7 cellular contexts compared by ENCODE assay signal in the genomic region with DNA sequence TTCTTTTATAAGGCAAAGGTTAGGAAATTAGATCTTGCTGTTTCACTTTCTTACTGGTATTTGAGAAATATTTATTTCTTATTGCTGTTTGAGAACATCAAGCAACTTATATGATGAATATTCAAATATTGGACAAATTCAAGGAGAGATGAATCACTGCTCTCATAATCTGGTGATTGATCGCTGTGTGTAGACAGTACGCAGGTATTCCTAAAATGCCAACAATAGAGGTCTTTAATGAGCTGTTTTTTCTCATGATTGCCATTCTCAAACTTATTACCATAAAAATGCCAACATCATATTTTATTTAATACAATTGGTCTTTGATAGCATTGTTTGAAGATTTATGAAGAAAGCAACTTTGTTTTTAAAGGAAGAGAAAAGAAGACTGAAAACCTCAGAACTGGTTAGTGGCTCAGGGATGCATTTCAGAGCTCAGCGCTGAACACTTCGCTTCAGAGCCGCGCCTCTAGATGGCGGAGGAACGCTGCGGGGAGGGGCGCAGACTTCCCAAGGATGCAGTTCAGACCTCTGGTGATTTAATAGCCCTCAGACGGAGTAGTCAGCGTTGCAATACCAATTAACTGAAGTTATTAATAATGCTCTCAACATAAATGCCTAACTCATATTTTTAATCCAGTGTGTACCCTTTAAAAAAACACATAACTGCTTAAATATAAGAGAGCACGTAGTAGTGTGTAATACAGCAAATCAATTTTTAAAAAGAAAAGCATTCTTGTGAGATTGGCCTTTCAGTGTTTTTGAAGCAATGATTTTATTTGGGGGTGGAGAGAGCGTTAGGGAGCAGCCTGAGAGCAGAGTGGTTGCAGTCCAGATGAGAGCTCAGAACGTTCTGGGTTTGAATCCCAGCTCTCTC. TPM values are rescaled to one million over a fixed set of nuclear protein-coding genes. Genes with fewer than 3 reads are reported as not detected.
DNase-seq lines count a peak whose midpoint lies in the region; ATAC-seq and TF ChIP-seq lines count a peak whose summit lies in the region.

No MANE protein-coding gene starts in this region.

- H3K9ac ChIP-seq in neuronal stem cell (ENCODE audit: low read depth, low read length, poor library complexity): no peak overlapping the region

- no peaks in the 10 kb centered on the region for H3K9me3 ChIP-seq in neuronal stem cell (replicated peaks in 1 of 2; ENCODE audit: control insufficient read depth in 2 of 2, insufficient read depth in 1 of 2, low read depth in 1 of 2, low read length in 2 of 2)

- H3K4me1 ChIP-seq in neuronal stem cell (ENCODE audit: control insufficient read depth in 2 of 2, insufficient read depth in 1 of 2, low read depth in 1 of 2, low read length in 2 of 2): no peaks in the 10 kb centered on the region

- no peak overlapping the region for H2AFZ ChIP-seq in neuronal stem cell (ENCODE audit: low read length)

- H3K27me3 ChIP-seq in neuronal stem cell (ENCODE audit: control insufficient read depth in 3 of 3, insufficient read depth in 3 of 3, low read depth in 1 of 3, low read length in 3 of 3): no peaks in the 10 kb centered on the region

- H2BK5ac ChIP-seq in neuronal stem cell (ENCODE audit: low read length): no peak overlapping the region

- H3K27ac ChIP-seq in neuronal stem cell (replicated peaks; ENCODE audit: low read length): no peak overlapping the region

- no peak overlapping the region for H2BK15ac ChIP-seq in neuronal stem cell (ENCODE audit: low read length)

- no peak overlapping the region for H3K4me3 ChIP-seq in fibroblast of pulmonary artery (replicated peaks; ENCODE audit: low read depth, low read length)
- H3K4me3 ChIP-seq in neuronal stem cell (ENCODE audit: low read length in 2 of 2): no peak overlapping the region

- no peak overlapping the region for H3K4me2 ChIP-seq in neuronal stem cell (ENCODE audit: insufficient read depth, low read length, poor library complexity, severe bottlenecking)

- peak; percentile 69 for DNase-seq in OCI-M1 (lab: John Stamatoyannopoulos, UW)
- peak; percentile 30 for DNase-seq in fibroblast of pulmonary artery (ENCODE audit: low read depth)
- peak; percentile 23 for DNase-seq in neuronal stem cell (ENCODE audit: low spot score)
- DNase-seq in NCI-H2196 treated with DMSO at 0.1 percent for 48 hours (lab: John Stamatoyannopoulos, UW; ENCODE audit: unreplicated experiment): no peak

- H4K8ac ChIP-seq in neuronal stem cell (ENCODE audit: low read depth, low read length): no peak overlapping the region

- H3K14ac ChIP-seq in neuronal stem cell (ENCODE audit: low read length): no peak overlapping the region

- no CpG with 5 or more reads among the region's 15 CpGs for WGBS in neuronal stem cell (ENCODE audit: extremely low coverage in 2 of 2, insufficient read length in 2 of 2, insufficient replicate concordance in 1 of 2), 2 donors

- no peaks in the 10 kb centered on the region for H3K36me3 ChIP-seq in neuronal stem cell (replicated peaks in 1 of 2; ENCODE audit: control insufficient read depth in 2 of 2, insufficient read depth in 2 of 2, low read length in 2 of 2)

- no peak overlapping the region for H4K91ac ChIP-seq in neuronal stem cell (ENCODE audit: low read depth, low read length, poor library complexity)

- H3K18ac ChIP-seq in neuronal stem cell (ENCODE audit: low read length): no peak overlapping the region

- no peak overlapping the region for H3K23ac ChIP-seq in neuronal stem cell (ENCODE audit: low read depth, low read length, poor library complexity)

- no peak overlapping the region for H3K4ac ChIP-seq in neuronal stem cell (ENCODE audit: low read length)

- no peak overlapping the region for H2BK120ac ChIP-seq in neuronal stem cell (ENCODE audit: low read depth, low read length)

- TF ChIP-seq CTCF in GM12873 (IDR thresholded peaks at IDR 0.05; ENCODE audit: insufficient read depth, low read depth, low read length, missing control alignments) (peak; percentile 46), fibroblast of pulmonary artery (IDR thresholded peaks at IDR 0.05; ENCODE audit: low read length, missing control alignments) (peak; percentile 58)

- ATAC-seq in HG02763 (IDR thresholded peaks at IDR 0.05; ENCODE audit: unreplicated experiment): peak; percentile 43
- no peak for ATAC-seq in GM19467 (IDR thresholded peaks at IDR 0.05; ENCODE audit: unreplicated experiment)

- H3K79me1 ChIP-seq in neuronal stem cell (ENCODE audit: low read depth, low read length): no peaks in the 10 kb centered on the region

- H2AK5ac ChIP-seq in neuronal stem cell (ENCODE audit: low read depth, low read length): no peak overlapping the region

- no peak overlapping the region for H2BK12ac ChIP-seq in neuronal stem cell (ENCODE audit: low read length)

RNA-seq across cellular contexts. Expression of gene STEAP4, which starts 38.5 kb away (rescaled TPM):
- not detected for polyA plus RNA-seq in neuronal stem cell (2013, experiment 1 of 2)
- not detected for polyA plus RNA-seq in neuronal stem cell (2013, experiment 2 of 2)
